Comparison of ENCODE assay signal across 1 cellular context in genomic region chr2:20072436-20073158, GRCh38.
A peak's percentile ranks its signal among the peaks of the same experiment; 100 is the strongest.
TF ChIP-seq lines count a peak whose summit lies in the region.

No MANE protein-coding gene starts in this region.

TF ChIP-seq in HepG2, 621 proteins besides CTCF, POLR2A, EP300 and RAD21 (continued from another document):
- no peak for TF ChIP-seq ZNF713 (CRISPR knock-in tag; IDR thresholded peaks at IDR 0.05)
- peak; percentile 9; the same call in 1 of the 2 replicates for TF ChIP-seq PAXIP1 (CRISPR knock-in tag; conservative IDR thresholded peaks at IDR 0.05)
- no peak for TF ChIP-seq SP5 (CRISPR knock-in tag; IDR thresholded peaks at IDR 0.05; ENCODE audit: borderline replicate concordance, low read depth)
- TF ChIP-seq ZNF225 (CRISPR knock-in tag; IDR thresholded peaks at IDR 0.05): no peak
- 0 out of 2 replicates have a peak, but pooled peaks have one; percentile 5 for TF ChIP-seq CCDC6 (CRISPR knock-in tag; IDR thresholded peaks at IDR 0.05)
- TF ChIP-seq, protein P1, sequence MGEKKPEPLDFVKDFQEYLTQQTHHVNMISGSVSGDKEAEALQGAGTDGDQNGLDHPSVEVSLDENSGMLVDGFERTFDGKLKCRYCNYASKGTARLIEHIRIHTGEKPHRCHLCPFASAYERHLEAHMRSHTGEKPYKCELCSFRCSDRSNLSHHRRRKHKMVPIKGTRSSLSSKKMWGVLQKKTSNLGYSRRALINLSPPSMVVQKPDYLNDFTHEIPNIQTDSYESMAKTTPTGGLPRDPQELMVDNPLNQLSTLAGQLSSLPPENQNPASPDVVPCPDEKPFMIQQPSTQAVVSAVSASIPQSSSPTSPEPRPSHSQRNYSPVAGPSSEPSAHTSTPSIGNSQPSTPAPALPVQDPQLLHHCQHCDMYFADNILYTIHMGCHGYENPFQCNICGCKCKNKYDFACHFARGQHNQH (CRISPR knock-in tag; IDR thresholded peaks at IDR 0.05): 0 out of 2 replicates have a peak, but pooled peaks have one; percentile 3
- TF ChIP-seq TOE1 (CRISPR knock-in tag; IDR thresholded peaks at IDR 0.05): no peak
- no peak for TF ChIP-seq NFYC (CRISPR knock-in tag; IDR thresholded peaks at IDR 0.05)
- TF ChIP-seq ZNF350 (CRISPR knock-in tag; IDR thresholded peaks at IDR 0.05; ENCODE audit: borderline replicate concordance, low read depth): no peak
- TF ChIP-seq ESRRA (CRISPR knock-in tag; IDR thresholded peaks at IDR 0.05; ENCODE audit: low read depth): no peak
- TF ChIP-seq, protein P2, sequence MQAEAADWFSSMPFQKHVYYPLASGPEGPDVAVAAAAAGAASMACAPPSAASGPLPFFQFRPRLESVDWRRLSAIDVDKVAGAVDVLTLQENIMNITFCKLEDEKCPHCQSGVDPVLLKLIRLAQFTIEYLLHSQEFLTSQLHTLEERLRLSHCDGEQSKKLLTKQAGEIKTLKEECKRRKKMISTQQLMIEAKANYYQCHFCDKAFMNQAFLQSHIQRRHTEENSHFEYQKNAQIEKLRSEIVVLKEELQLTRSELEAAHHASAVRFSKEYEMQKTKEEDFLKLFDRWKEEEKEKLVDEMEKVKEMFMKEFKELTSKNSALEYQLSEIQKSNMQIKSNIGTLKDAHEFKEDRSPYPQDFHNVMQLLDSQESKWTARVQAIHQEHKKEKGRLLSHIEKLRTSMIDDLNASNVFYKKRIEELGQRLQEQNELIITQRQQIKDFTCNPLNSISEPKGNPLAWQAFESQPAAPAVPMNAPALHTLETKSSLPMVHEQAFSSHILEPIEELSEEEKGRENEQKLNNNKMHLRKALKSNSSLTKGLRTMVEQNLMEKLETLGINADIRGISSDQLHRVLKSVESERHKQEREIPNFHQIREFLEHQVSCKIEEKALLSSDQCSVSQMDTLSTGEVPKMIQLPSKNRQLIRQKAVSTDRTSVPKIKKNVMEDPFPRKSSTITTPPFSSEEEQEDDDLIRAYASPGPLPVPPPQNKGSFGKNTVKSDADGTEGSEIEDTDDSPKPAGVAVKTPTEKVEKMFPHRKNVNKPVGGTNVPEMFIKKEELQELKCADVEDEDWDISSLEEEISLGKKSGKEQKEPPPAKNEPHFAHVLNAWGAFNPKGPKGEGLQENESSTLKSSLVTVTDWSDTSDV (CRISPR knock-in tag; IDR thresholded peaks at IDR 0.05): no peak
- TF ChIP-seq ZNF10 (CRISPR knock-in tag; IDR thresholded peaks at IDR 0.05; ENCODE audit: borderline replicate concordance, low read depth): no peak
- peak; percentile 94 for TF ChIP-seq ZNF770 (CRISPR knock-in tag; IDR thresholded peaks at IDR 0.05)
- TF ChIP-seq ZNF24 (IDR thresholded peaks at IDR 0.05): no peak
- TF ChIP-seq HNRNPLL (IDR thresholded peaks at IDR 0.05; ENCODE audit: low read depth, low read length, poor library complexity, severe bottlenecking): no peak
- TF ChIP-seq ZNF605 (CRISPR knock-in tag; IDR thresholded peaks at IDR 0.05): no peak
- TF ChIP-seq KAT8 (CRISPR knock-in tag; IDR thresholded peaks at IDR 0.05): 0 out of 2 replicates have a peak, but pooled peaks have one; percentile 11
- no peak for TF ChIP-seq ZNF562 (CRISPR knock-in tag; IDR thresholded peaks at IDR 0.05; ENCODE audit: borderline replicate concordance)
- no peak for TF ChIP-seq RFX1 (IDR thresholded peaks at IDR 0.05)
- TF ChIP-seq PLSCR1 (CRISPR knock-in tag; IDR thresholded peaks at IDR 0.05; ENCODE audit: borderline replicate concordance): no peak
- 0 out of 4 replicates have a peak, but pooled peaks of 1 of the 2 experiments have one; percentile 23 for TF ChIP-seq KLF16 (CRISPR knock-in tag; IDR thresholded peaks at IDR 0.05)
- TF ChIP-seq ZNF30 (CRISPR knock-in tag; IDR thresholded peaks at IDR 0.05): no peak
- 0 out of 2 replicates have a peak, but pooled peaks have one; percentile 10 for TF ChIP-seq PRDM10 (CRISPR knock-in tag; IDR thresholded peaks at IDR 0.05; ENCODE audit: low read depth)
- no peak for TF ChIP-seq REST (IDR thresholded peaks at IDR 0.05; ENCODE audit: borderline replicate concordance in 1 of 2, low read depth in 1 of 2, low read length in 2 of 2)
- TF ChIP-seq HNF4A (CRISPR knock-in tag; IDR thresholded peaks at IDR 0.05): no peak
- TF ChIP-seq, protein P3, sequence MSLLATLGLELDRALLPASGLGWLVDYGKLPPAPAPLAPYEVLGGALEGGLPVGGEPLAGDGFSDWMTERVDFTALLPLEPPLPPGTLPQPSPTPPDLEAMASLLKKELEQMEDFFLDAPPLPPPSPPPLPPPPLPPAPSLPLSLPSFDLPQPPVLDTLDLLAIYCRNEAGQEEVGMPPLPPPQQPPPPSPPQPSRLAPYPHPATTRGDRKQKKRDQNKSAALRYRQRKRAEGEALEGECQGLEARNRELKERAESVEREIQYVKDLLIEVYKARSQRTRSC (CRISPR knock-in tag; IDR thresholded peaks at IDR 0.05; ENCODE audit: low read depth): 0 out of 2 replicates have a peak, but pooled peaks have one; percentile 4
